ENCODE assay signal across 35 cellular contexts in genomic region chrX:130504019-130504418, GRCh38.
"Had no signal": no experiment of that assay in that cellular context is flagged by ENCODE, and none has a peak within 500 bp of the region (broad histone marks: within the 10 kb centered on the region; RNA-seq: fewer than 3 reads in every experiment).

No MANE protein-coding gene starts in this region.

- H3K36me3 ChIP-seq: MG63 had no signal

- H3K27me3 ChIP-seq: MG63 had no signal

- H3K9me3 ChIP-seq: MG63 had no signal

- H3K4me3 ChIP-seq: MG63 had no signal

- DNase-seq: Karpas-422, Kasumi-1, MG63, MM.1S, MV-4-11, NCI-H1048, NCI-H1092, NCI-H1092 treated with DMSO at 0.1 percent for 48 hours, NCI-H1105, NCI-H1105 treated with DMSO at 0.1 percent for 48 hours, NCI-H1417, NCI-H1417 treated with DMSO at 0.1 percent for 48 hours, NCI-H1436, NCI-H1436 treated with DMSO at 0.1 percent for 48 hours, NCI-H146, NCI-H1694, NCI-H1694 treated with DMSO at 0.1 percent for 48 hours, NCI-H187, NCI-H187 treated with DMSO at 0.1 percent for 48 hours, NCI-H1930, NCI-H2029, NCI-H2029 treated with DMSO at 0.1 percent for 48 hours, NCI-H2081, NCI-H2081 treated with DMSO at 0.1 percent for 48 hours, NCI-H2107, NCI-H2171, NCI-H2171 treated with DMSO at 0.1 percent for 48 hours, NCI-H2227 treated with DMSO at 0.1 percent for 48 hours, NCI-H226, NCI-H345, NCI-H446, NCI-H446 treated with DMSO at 0.1 percent for 48 hours, NCI-H510A, NCI-H510A treated with DMSO at 0.1 percent for 48 hours, NCI-H524 had no signal
